In genomic region chr13:46797468-46798237, GRCh38 we compare ENCODE assay signal across 8 cellular contexts. TPM values are rescaled to one million over a fixed set of nuclear protein-coding genes. Genes with fewer than 3 reads are reported as not detected.
A peak's percentile ranks its signal among the peaks of the same experiment; 100 is the strongest.
DNase-seq lines count a peak whose midpoint lies in the region; ATAC-seq lines count a peak whose summit lies in the region.

No MANE protein-coding gene starts in this region.

- peaks cover 26% of the 10 kb centered on the region for H3K36me3 Mint-ChIP-seq in activated CD4-positive, alpha-beta T cell treated with anti-CD3 and anti-CD28 coated beads for 36 hours (ENCODE audit: low read depth)
- peaks cover 16% of the 10 kb centered on the region for H3K36me3 Mint-ChIP-seq in activated T-helper 2 cell treated with anti-CD3 and anti-CD28 coated beads, Interferon-gamma antibody, Interleukin-2, Interleukin-4, amounts not matched to agents 10 μg/mL and 5 μg/mL and 100 μg/mL, durations not matched to agents 14 hours and 24 hours and 36 hours (ENCODE audit: low read depth)
- H3K36me3 Mint-ChIP-seq in stimulated activated effector memory CD8-positive, alpha-beta T cell treated with anti-CD3 and anti-CD28 coated beads, Interleukin-12 subunit alpha, Interleukin-12 subunit beta, amount 100 ng/mL, for 72 hours = peaks cover 5% of the 10 kb centered on the region

- peak overlapping the region; percentile 92 for H3K4me3 ChIP-seq in iPS-18a (ENCODE audit: low read length)

- H3K4me1 Mint-ChIP-seq in activated CD4-positive, alpha-beta T cell treated with anti-CD3 and anti-CD28 coated beads for 36 hours = peaks cover 38% of the 10 kb centered on the region
- H3K4me1 Mint-ChIP-seq in activated T-helper 2 cell treated with anti-CD3 and anti-CD28 coated beads, Interferon-gamma antibody, Interleukin-2, Interleukin-4, amounts not matched to agents 10 μg/mL and 5 μg/mL and 100 μg/mL, durations not matched to agents 14 hours and 24 hours and 36 hours (ENCODE audit: low read depth) = peaks cover 31% of the 10 kb centered on the region
- peaks cover 30% of the 10 kb centered on the region for H3K4me1 Mint-ChIP-seq in stimulated activated effector memory CD8-positive, alpha-beta T cell treated with anti-CD3 and anti-CD28 coated beads, Interleukin-12 subunit alpha, Interleukin-12 subunit beta, amount 100 ng/mL, for 72 hours

- no peaks in the 10 kb centered on the region for H3K36me3 ChIP-seq in iPS-18a (ENCODE audit: control insufficient read depth, low read depth, low read length)

- DNase-seq in activated CD4-positive, alpha-beta T cell treated with anti-CD3 and anti-CD28 coated beads for 36 hours = no peak
- DNase-seq in activated CD4-positive, alpha-beta T cell treated with anti-CD3 and anti-CD28 coated beads for 1 hour = no peak
- DNase-seq in activated T-helper 2 cell treated with anti-CD3 and anti-CD28 coated beads, Interferon-gamma antibody, Interleukin-2, Interleukin-4, amounts not matched to agents 10 μg/mL and 5 μg/mL and 100 μg/mL, durations not matched to agents 14 hours and 24 hours and 36 hours (ENCODE audit: low spot score) = no peak
- DNase-seq in stimulated activated effector memory CD8-positive, alpha-beta T cell treated with anti-CD3 and anti-CD28 coated beads, Interleukin-12 subunit alpha, Interleukin-12 subunit beta, amount 100 ng/mL, for 72 hours (ENCODE audit: low spot score in 2 of 2) = no peak
- no peak for DNase-seq in NCI-H1694 treated with DMSO at 0.1 percent for 48 hours (lab: John Stamatoyannopoulos, UW)

- CTCF ChIA-PET in activated CD4-positive, alpha-beta T cell treated with anti-CD3 and anti-CD28 coated beads for 36 hours (lab: Charles Lee) = interaction anchor here (0.7 to 1.0 kb wide), 2 partner anchors 97 to 204 kb away, joined by 3 to 4 read pairs; no protein-coding TSS in a partner anchor

- intact Hi-C loops in activated CD4-positive, alpha-beta T cell treated with anti-CD3 and anti-CD28 coated beads for 36 hours (cut with DNase I, micrococcal nuclease) = loop anchor here in 1 of 2 experiments (1.0 to 10.0 kb wide), 5 partner anchors 244 to 1297 kb away; partner anchors contain the start of genes LCP1, LRCH1, MED4 and NUDT15
- intact Hi-C loops in activated T-helper 2 cell treated with anti-CD3 and anti-CD28 coated beads, Interferon-gamma antibody, Interleukin-2, Interleukin-4, amounts not matched to agents 10 μg/mL and 5 μg/mL and 100 μg/mL, durations not matched to agents 14 hours and 24 hours and 36 hours (cut with micrococcal nuclease) = loop anchor here (2.0 kb wide), 2 partner anchors 45 to 243 kb away; no protein-coding TSS in a partner anchor

- H3K4me1 ChIP-seq in iPS-18a (ENCODE audit: control insufficient read depth, low read depth, low read length) = peaks cover 20% of the 10 kb centered on the region

- H3K27ac ChIP-seq in iPS-18a (ENCODE audit: low read length) = peak overlapping the region; percentile 24

- no peaks in the 10 kb centered on the region for H3K9me3 Mint-ChIP-seq in activated CD4-positive, alpha-beta T cell treated with anti-CD3 and anti-CD28 coated beads for 36 hours (ENCODE audit: low read depth)
- no peaks in the 10 kb centered on the region for H3K9me3 Mint-ChIP-seq in activated T-helper 2 cell treated with anti-CD3 and anti-CD28 coated beads, Interferon-gamma antibody, Interleukin-2, Interleukin-4, amounts not matched to agents 10 μg/mL and 5 μg/mL and 100 μg/mL, durations not matched to agents 14 hours and 24 hours and 36 hours
- H3K9me3 Mint-ChIP-seq in stimulated activated effector memory CD8-positive, alpha-beta T cell treated with anti-CD3 and anti-CD28 coated beads, Interleukin-12 subunit alpha, Interleukin-12 subunit beta, amount 100 ng/mL, for 72 hours = no peaks in the 10 kb centered on the region

- ATAC-seq in activated CD4-positive, alpha-beta T cell treated with anti-CD3 and anti-CD28 coated beads for 36 hours = no peak
- no peak for ATAC-seq in stimulated activated effector memory CD8-positive, alpha-beta T cell treated with anti-CD3 and anti-CD28 coated beads, Interleukin-12 subunit alpha, Interleukin-12 subunit beta, amount 100 ng/mL, for 72 hours
- ATAC-seq in GM21526 (IDR thresholded peaks at IDR 0.05; ENCODE audit: low FRiP score, unreplicated experiment) = no peak
- ATAC-seq in GM19035 (IDR thresholded peaks at IDR 0.05; ENCODE audit: unreplicated experiment) = no peak

- no peaks in the 10 kb centered on the region for H3K9me3 ChIP-seq in iPS-18a (ENCODE audit: control insufficient read depth, low read depth, low read length)

- no peaks in the 10 kb centered on the region for H3K27me3 ChIP-seq in iPS-18a (ENCODE audit: control insufficient read depth, insufficient read depth, low read length)

- peak overlapping the region; percentile 98 for H3K27ac Mint-ChIP-seq in activated CD4-positive, alpha-beta T cell treated with anti-CD3 and anti-CD28 coated beads for 36 hours
- H3K27ac Mint-ChIP-seq in activated T-helper 2 cell treated with anti-CD3 and anti-CD28 coated beads, Interferon-gamma antibody, Interleukin-2, Interleukin-4, amounts not matched to agents 10 μg/mL and 5 μg/mL and 100 μg/mL, durations not matched to agents 14 hours and 24 hours and 36 hours = peak overlapping the region; percentile 94
- H3K27ac Mint-ChIP-seq in stimulated activated effector memory CD8-positive, alpha-beta T cell treated with anti-CD3 and anti-CD28 coated beads, Interleukin-12 subunit alpha, Interleukin-12 subunit beta, amount 100 ng/mL, for 72 hours = peak overlapping the region; percentile 98

- H3K27me3 Mint-ChIP-seq in activated CD4-positive, alpha-beta T cell treated with anti-CD3 and anti-CD28 coated beads for 36 hours = no peaks in the 10 kb centered on the region
- peaks cover 4% of the 10 kb centered on the region for H3K27me3 Mint-ChIP-seq in activated T-helper 2 cell treated with anti-CD3 and anti-CD28 coated beads, Interferon-gamma antibody, Interleukin-2, Interleukin-4, amounts not matched to agents 10 μg/mL and 5 μg/mL and 100 μg/mL, durations not matched to agents 14 hours and 24 hours and 36 hours (ENCODE audit: low read depth)

- peak overlapping the region; percentile 90 for H3K9ac ChIP-seq in iPS-18a (ENCODE audit: low read length)

- H3K4me3 Mint-ChIP-seq in activated CD4-positive, alpha-beta T cell treated with anti-CD3 and anti-CD28 coated beads for 36 hours = peak overlapping the region; percentile 98
- H3K4me3 Mint-ChIP-seq in activated T-helper 2 cell treated with anti-CD3 and anti-CD28 coated beads, Interferon-gamma antibody, Interleukin-2, Interleukin-4, amounts not matched to agents 10 μg/mL and 5 μg/mL and 100 μg/mL, durations not matched to agents 14 hours and 24 hours and 36 hours (ENCODE audit: low read depth) = peak overlapping the region; percentile 93
- H3K4me3 Mint-ChIP-seq in stimulated activated effector memory CD8-positive, alpha-beta T cell treated with anti-CD3 and anti-CD28 coated beads, Interleukin-12 subunit alpha, Interleukin-12 subunit beta, amount 100 ng/mL, for 72 hours = peak overlapping the region; percentile 95

- POLR2A ChIA-PET in activated CD4-positive, alpha-beta T cell treated with anti-CD3 and anti-CD28 coated beads for 36 hours (lab: Charles Lee) = no interaction called here

RNA-seq across cellular contexts. Expression of gene ESD, which starts 0.7 kb away (rescaled TPM):
- total RNA-seq in activated CD4-positive, alpha-beta T cell treated with anti-CD3 and anti-CD28 coated beads for 36 hours = 100 to 1,000 TPM; 150 to 162 TPM
- 125 and 126 TPM in 2 replicates for total RNA-seq in activated T-helper 2 cell treated with anti-CD3 and anti-CD28 coated beads, Interferon-gamma antibody, Interleukin-2, Interleukin-4, amounts not matched to agents 10 μg/mL and 5 μg/mL and 100 μg/mL, durations not matched to agents 14 hours and 24 hours and 36 hours
